ENCODE assay signal across 1 cellular context in genomic region chr14:93734086-93734822, GRCh38.
TF ChIP-seq lines count a peak whose summit lies in the region.

No MANE protein-coding gene starts in this region.

TF ChIP-seq in HCT116, 20 proteins besides CTCF, POLR2A, EP300 and RAD21:
- TF ChIP-seq POLR2AphosphoS5 (IDR thresholded peaks at IDR 0.05; ENCODE audit: low read depth, low read length) (no peak), ZNF274 (IDR thresholded peaks at IDR 0.05; ENCODE audit: low read depth, low read length) (no peak), EGR1 (IDR thresholded peaks at IDR 0.05; ENCODE audit: low read depth) (no peak), CBX3 (IDR thresholded peaks at IDR 0.05; ENCODE audit: low read depth) (no peak), YY1 (IDR thresholded peaks at IDR 0.05; ENCODE audit: extremely low read depth, insufficient replicate concordance, low read depth, low read length) (no peak), CEBPB (IDR thresholded peaks at IDR 0.05; ENCODE audit: low read depth) (no peak), ZBTB33 (IDR thresholded peaks at IDR 0.05; ENCODE audit: extremely low read depth, insufficient replicate concordance, low read length) (no peak), TCF7L2 (IDR thresholded peaks at IDR 0.05; ENCODE audit: borderline replicate concordance, extremely low read depth, insufficient read depth, insufficient read length) (no peak), EZH2 (IDR thresholded peaks at IDR 0.05) (no peak), SIN3A (IDR thresholded peaks at IDR 0.05; ENCODE audit: low read depth) (no peak), JUND (IDR thresholded peaks at IDR 0.05) (no peak), ZFX (IDR thresholded peaks at IDR 0.05) (no peak), SP1 (IDR thresholded peaks at IDR 0.05; ENCODE audit: low read depth) (no peak), ATF3 (IDR thresholded peaks at IDR 0.05) (no peak), MAX (IDR thresholded peaks at IDR 0.05) (no peak), ELF1 (IDR thresholded peaks at IDR 0.05; ENCODE audit: borderline replicate concordance, low read depth) (no peak), EZH2phosphoT487 (IDR thresholded peaks at IDR 0.05; ENCODE audit: borderline replicate concordance) (no peak), REST (IDR thresholded peaks at IDR 0.05; ENCODE audit: low read depth) (no peak)
